16 cellular contexts compared by ENCODE assay signal in the genomic region with DNA sequence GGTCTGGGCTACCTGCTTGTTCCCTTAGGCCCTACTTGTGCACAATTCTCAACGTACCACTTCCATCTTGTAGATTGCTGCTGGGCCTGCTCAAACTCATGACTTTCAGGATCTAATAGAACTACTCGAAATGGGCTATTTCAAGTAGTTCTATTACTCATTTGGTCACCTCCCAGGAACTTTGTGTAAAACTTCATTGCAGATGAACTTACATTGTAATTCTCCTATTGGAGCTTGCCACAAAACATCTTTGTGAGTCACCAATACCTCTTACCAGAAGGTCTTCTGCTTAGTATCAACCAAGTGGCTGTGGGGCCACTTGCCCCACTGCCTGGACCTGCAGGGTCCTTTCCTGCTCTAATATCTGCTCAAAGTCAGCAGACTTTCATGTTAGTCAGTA.
DNase-seq lines count a peak whose midpoint lies in the region.
"Had no signal": no experiment of that assay in that cellular context is flagged by ENCODE, and none has a peak within 500 bp of the region (broad histone marks: within the 10 kb centered on the region; RNA-seq: fewer than 3 reads in every experiment).

No MANE protein-coding gene starts in this region.

- peaks cover 13% of the 10 kb centered on the region for H3K4me1 ChIP-seq in adipocyte (ENCODE audit: control insufficient read depth, insufficient read depth, low read length)
- H3K4me1 ChIP-seq: SJCRH30 had no signal

- DNase-seq in GM04503 (ENCODE audit: low read depth) (peak; percentile 26), adipocyte (ENCODE audit: low read depth) (peak; percentile 7), fibroblast of peridontal ligament (ENCODE audit: extremely low read depth) (peak; percentile 33), skeletal muscle cell (ENCODE audit: low read depth) (peak; percentile 21), NCI-H2171 treated with DMSO at 0.1 percent for 48 hours (lab: John Stamatoyannopoulos, UW) (no peak), NK-92 (lab: John Stamatoyannopoulos, UW; ENCODE audit: unreplicated experiment) (no peak)
- DNase-seq in activated effector memory CD4-positive, alpha-beta T cell treated with anti-CD3 and anti-CD28 coated beads, Interleukin-2, amount 50 U/mL, for 16 hours, result no peak
- DNase-seq: COR-L47, MG63, NCI-H1092 treated with DMSO at 0.1 percent for 48 hours, NCI-H1694, NCI-H446, NCI-H774, RPMI8226, SJCRH30 had no signal

- H3K9ac ChIP-seq in adipocyte (ENCODE audit: low read length), result no peak overlapping the region
- H3K9ac ChIP-seq: KMS-11 had no signal

- no peaks in the 10 kb centered on the region for H3K36me3 ChIP-seq in adipocyte (ENCODE audit: control insufficient read depth, insufficient read depth, low read length, severe bottlenecking)
- H3K36me3 ChIP-seq: MG63, SJCRH30 had no signal

- H3K4me3 ChIP-seq in adipocyte (ENCODE audit: low read length) (no peak overlapping the region), skeletal muscle cell (ENCODE audit: low read depth, low read length) (no peak overlapping the region)
- H3K4me3 ChIP-seq: MG63, SJCRH30 had no signal

- H3K9me3 ChIP-seq in adipocyte (ENCODE audit: control insufficient read depth, low read length), result no peaks in the 10 kb centered on the region
- H3K9me3 ChIP-seq: MG63, SJCRH30 had no signal

- H3K27me3 ChIP-seq in adipocyte (replicated peaks; ENCODE audit: control insufficient read depth, insufficient read depth, low read length), result no peaks in the 10 kb centered on the region
- H3K27me3 ChIP-seq: MG63, SJCRH30 had no signal

Comparison
In these comparisons a context has a peak if more than half of its experiments do, and no peak if none do; other contexts are left out.
1. DNase-seq: peak in GM04503 (single experiment), adipocyte (single experiment), fibroblast of peridontal ligament (single experiment) and skeletal muscle cell (single experiment); none in NCI-H2171 treated with DMSO at 0.1 percent for 48 hours (single experiment), NK-92 (single experiment) and activated effector memory CD4-positive, alpha-beta T cell treated with anti-CD3 and anti-CD28 coated beads, Interleukin-2, amount 50 U/mL, for 16 hours (single experiment).